ENCODE assay signal across 23 cellular contexts in genomic region chr5:144711172-144711571, GRCh38.
"Had no signal": no experiment of that assay in that cellular context is flagged by ENCODE, and none has a peak within 500 bp of the region (broad histone marks: within the 10 kb centered on the region; RNA-seq: fewer than 3 reads in every experiment).

No MANE protein-coding gene starts in this region.

- H3K4me3 ChIP-seq: pancreas, right lobe of liver, thoracic aorta, upper lobe of left lung had no signal

- H3K9me3 ChIP-seq: neutrophil, pancreas, right lobe of liver, thoracic aorta, upper lobe of left lung had no signal

- H3K4me1 ChIP-seq: pancreas, right lobe of liver, upper lobe of left lung had no signal

- H3K27ac Mint-ChIP-seq: activated naive CD4-positive, alpha-beta T cell treated with anti-CD3 and anti-CD28 coated beads for 36 hours; activated naive CD8-positive, alpha-beta T cell treated with anti-CD3 and anti-CD28 coated beads, Interleukin-2, amount 50 U/mL, for 24 hours; endodermal cell had no signal

- H3K4me3 Mint-ChIP-seq: activated naive CD4-positive, alpha-beta T cell treated with anti-CD3 and anti-CD28 coated beads for 36 hours; activated naive CD8-positive, alpha-beta T cell treated with anti-CD3 and anti-CD28 coated beads, Interleukin-2, amount 50 U/mL, for 24 hours; activated T-cell treated with anti-CD3 and anti-CD28 coated beads, Interleukin-2, amount 50 U/mL, for 4 hours; endodermal cell; naive thymus-derived CD8-positive, alpha-beta T cell had no signal

- DNase-seq: activated CD4-positive, alpha-beta T cell treated with anti-CD3 and anti-CD28 coated beads, Interleukin-2, amount 50 U/mL, for 1 hour; activated CD4-positive, CD25-positive, alpha-beta regulatory T cell treated with anti-CD3 and anti-CD28 coated beads, Interleukin-2, amount 50 U/mL, for 72 hours; activated CD8-positive, alpha-beta memory T cell treated with anti-CD3 and anti-CD28 coated beads, Interleukin-2, amount 50 U/mL, for 4 hours; activated naive CD4-positive, alpha-beta T cell treated with anti-CD3 and anti-CD28 coated beads for 36 hours; activated naive CD8-positive, alpha-beta T cell treated with anti-CD3 and anti-CD28 coated beads, Interleukin-2, amount 50 U/mL, for 24 hours; activated T-cell treated with anti-CD3 and anti-CD28 coated beads, Interleukin-2, amount 50 U/mL, for 4 hours; aorta; brain microvascular endothelial cell; central memory CD4-positive, alpha-beta T cell; endodermal cell; foreskin fibroblast; left cardiac atrium; mesendoderm; naive thymus-derived CD8-positive, alpha-beta T cell; pancreas; right lobe of liver; small intestine; stimulated activated CD4-positive, alpha-beta T cell treated with anti-CD3 and anti-CD28 coated beads, Interleukin-15, amount 100 ng/mL, for 24 hours; stimulated activated CD4-positive, alpha-beta T cell treated with anti-CD3 and anti-CD28 coated beads, Interleukin-2, amount 100 ng/mL, for 48 hours; upper lobe of left lung had no signal

- H3K36me3 ChIP-seq: brain microvascular endothelial cell, neutrophil, pancreas, right lobe of liver, thoracic aorta, upper lobe of left lung had no signal

- H3K27me3 Mint-ChIP-seq: activated naive CD8-positive, alpha-beta T cell treated with anti-CD3 and anti-CD28 coated beads, Interleukin-2, amount 50 U/mL, for 24 hours; naive thymus-derived CD8-positive, alpha-beta T cell had no signal

- ATAC-seq: activated naive CD8-positive, alpha-beta T cell treated with anti-CD3 and anti-CD28 coated beads, Interleukin-2, amount 50 U/mL, for 24 hours; activated T-cell treated with anti-CD3 and anti-CD28 coated beads, Interleukin-2, amount 50 U/mL, for 4 hours; left cardiac atrium; naive thymus-derived CD8-positive, alpha-beta T cell; pancreas; right lobe of liver had no signal

- H3K4me1 Mint-ChIP-seq: activated naive CD8-positive, alpha-beta T cell treated with anti-CD3 and anti-CD28 coated beads, Interleukin-2, amount 50 U/mL, for 24 hours; endodermal cell had no signal

- H3K27me3 ChIP-seq: brain microvascular endothelial cell, neutrophil, pancreas, right lobe of liver, upper lobe of left lung had no signal

- H3K27ac ChIP-seq: brain microvascular endothelial cell, epithelial cell of prostate, neutrophil, pancreas, right lobe of liver, thoracic aorta, upper lobe of left lung had no signal
